Comparison of ENCODE assay signal across 11 cellular contexts in the genomic region with DNA sequence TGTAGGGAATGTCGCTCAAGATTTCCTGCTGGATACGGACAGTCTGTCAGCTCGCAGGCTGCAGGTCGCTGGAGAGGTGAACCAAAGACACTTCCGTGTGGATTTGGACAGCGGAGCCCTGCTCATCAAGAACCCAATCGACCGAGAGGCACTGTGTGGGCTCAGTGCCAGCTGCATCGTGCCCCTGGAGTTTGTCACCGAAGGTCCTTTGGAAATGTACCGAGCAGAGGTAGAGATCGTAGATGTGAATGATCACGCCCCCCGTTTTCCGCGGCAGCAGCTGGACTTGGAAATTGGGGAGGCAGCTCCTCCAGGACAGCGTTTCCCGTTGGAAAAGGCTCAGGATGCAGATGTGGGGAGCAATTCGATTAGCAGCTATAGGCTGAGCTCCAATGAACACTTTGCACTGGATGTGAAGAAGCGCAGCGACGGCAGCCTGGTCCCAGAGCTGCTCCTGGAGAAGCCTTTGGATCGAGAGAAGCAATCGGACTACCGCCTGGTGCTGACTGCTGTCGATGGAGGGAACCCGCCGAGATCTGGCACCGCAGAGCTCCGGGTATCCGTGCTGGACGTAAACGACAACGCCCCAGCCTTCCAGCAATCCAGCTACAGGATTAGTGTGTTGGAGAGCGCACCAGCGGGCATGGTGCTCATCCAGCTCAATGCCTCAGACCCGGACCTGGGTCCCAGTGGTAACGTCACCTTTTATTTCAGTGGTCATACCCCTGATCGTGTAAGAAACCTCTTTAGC. TPM values are rescaled to one million over a fixed set of nuclear protein-coding genes. Genes with fewer than 3 reads are reported as not detected.
DNase-seq lines count a peak whose midpoint lies in the region; ATAC-seq and TF ChIP-seq lines count a peak whose summit lies in the region.
"Had no signal": no experiment of that assay in that cellular context is flagged by ENCODE, and none has a peak within 500 bp of the region (broad histone marks: within the 10 kb centered on the region; RNA-seq: fewer than 3 reads in every experiment).

No MANE protein-coding gene starts in this region.

- TF ChIP-seq CTCF in cardiac muscle cell (IDR thresholded peaks at IDR 0.05; ENCODE audit: low read depth, low read length), result no peak
- no peak for TF ChIP-seq CTCF in lower lobe of right lung (IDR thresholded peaks at IDR 0.05)
- TF ChIP-seq CTCF in type B pancreatic cell (conservative IDR thresholded peaks at IDR 0.05), result no peak

- H3K27me3 Mint-ChIP-seq in type B pancreatic cell, result peaks cover 18% of the 10 kb centered on the region
- H3K27me3 Mint-ChIP-seq in activated T-helper 1 cell treated with anti-CD3 and anti-CD28 coated beads, Interleukin-12 subunit alpha, Interleukin-12 subunit beta, Interleukin-2, Interleukin-4 antibody, amounts not matched to agents 30 ng/mL and 10 ng/mL and 1 ng/mL, durations not matched to agents 14 hours and 24 hours and 36 hours (ENCODE audit: insufficient read depth), result peaks cover 47% of the 10 kb centered on the region

- H3K4me1 ChIP-seq in cardiac muscle cell (ENCODE audit: low read depth), result no peaks in the 10 kb centered on the region
- H3K4me1 ChIP-seq in lower lobe of right lung, result peaks cover 12% of the 10 kb centered on the region

- H3K27ac ChIP-seq in cardiac muscle cell (no peak overlapping the region), lower lobe of right lung (no peak overlapping the region)

- H3K36me3 Mint-ChIP-seq in type B pancreatic cell, result peaks cover 57% of the 10 kb centered on the region
- no peaks in the 10 kb centered on the region for H3K36me3 Mint-ChIP-seq in activated T-helper 1 cell treated with anti-CD3 and anti-CD28 coated beads, Interleukin-12 subunit alpha, Interleukin-12 subunit beta, Interleukin-2, Interleukin-4 antibody, amounts not matched to agents 30 ng/mL and 10 ng/mL and 1 ng/mL, durations not matched to agents 14 hours and 24 hours and 36 hours (ENCODE audit: low read depth)

- peak overlapping the region; percentile 82 for H3K4me3 Mint-ChIP-seq in type B pancreatic cell
- no peak overlapping the region for H3K4me3 Mint-ChIP-seq in activated T-helper 1 cell treated with anti-CD3 and anti-CD28 coated beads, Interleukin-12 subunit alpha, Interleukin-12 subunit beta, Interleukin-2, Interleukin-4 antibody, amounts not matched to agents 30 ng/mL and 10 ng/mL and 1 ng/mL, durations not matched to agents 14 hours and 24 hours and 36 hours
- H3K4me3 Mint-ChIP-seq: activated CD4-positive, alpha-beta T cell treated with anti-CD3 and anti-CD28 coated beads, Interleukin-2, amount 10 ng/mL, durations not matched to agents 7 days and 5 days had no signal

- H3K9me3 Mint-ChIP-seq in type B pancreatic cell, result peaks cover 5% of the 10 kb centered on the region
- H3K9me3 Mint-ChIP-seq in activated T-helper 1 cell treated with anti-CD3 and anti-CD28 coated beads, Interleukin-12 subunit alpha, Interleukin-12 subunit beta, Interleukin-2, Interleukin-4 antibody, amounts not matched to agents 30 ng/mL and 10 ng/mL and 1 ng/mL, durations not matched to agents 14 hours and 24 hours and 36 hours, result no peaks in the 10 kb centered on the region
- H3K9me3 Mint-ChIP-seq: activated CD4-positive, alpha-beta T cell treated with anti-CD3 and anti-CD28 coated beads, Interleukin-2, amount 10 ng/mL, durations not matched to agents 7 days and 5 days; effector memory CD8-positive, alpha-beta T cell had no signal

- ATAC-seq in left cardiac atrium (no peak), lower lobe of right lung (no peak), GM21381 (IDR thresholded peaks at IDR 0.05; ENCODE audit: unreplicated experiment) (no peak)
- ATAC-seq: effector memory CD8-positive, alpha-beta T cell had no signal

- intact Hi-C loops in left cardiac atrium (cut with DNase I) (no loop called here), lower lobe of right lung (cut with DNase I) (no loop called here)
- intact Hi-C loops in activated T-helper 1 cell treated with anti-CD3 and anti-CD28 coated beads, Interleukin-12 subunit alpha, Interleukin-12 subunit beta, Interleukin-2, Interleukin-4 antibody, amounts not matched to agents 30 ng/mL and 10 ng/mL and 1 ng/mL, durations not matched to agents 14 hours and 24 hours and 36 hours (cut with micrococcal nuclease), result no loop called here

- H3K4me1 Mint-ChIP-seq in type B pancreatic cell (ENCODE audit: unreplicated experiment), result peaks cover 20% of the 10 kb centered on the region
- no peaks in the 10 kb centered on the region for H3K4me1 Mint-ChIP-seq in activated T-helper 1 cell treated with anti-CD3 and anti-CD28 coated beads, Interleukin-12 subunit alpha, Interleukin-12 subunit beta, Interleukin-2, Interleukin-4 antibody, amounts not matched to agents 30 ng/mL and 10 ng/mL and 1 ng/mL, durations not matched to agents 14 hours and 24 hours and 36 hours (ENCODE audit: low read depth)
- H3K4me1 Mint-ChIP-seq: activated CD4-positive, alpha-beta T cell treated with anti-CD3 and anti-CD28 coated beads, Interleukin-2, amount 10 ng/mL, durations not matched to agents 7 days and 5 days had no signal

- H3K4me3 ChIP-seq in cardiac muscle cell (peak overlapping the region; percentile 60), lower lobe of right lung (peak overlapping the region; percentile 39)

- peak overlapping the region; percentile 13 for H3K27ac Mint-ChIP-seq in type B pancreatic cell
- no peak overlapping the region for H3K27ac Mint-ChIP-seq in activated T-helper 1 cell treated with anti-CD3 and anti-CD28 coated beads, Interleukin-12 subunit alpha, Interleukin-12 subunit beta, Interleukin-2, Interleukin-4 antibody, amounts not matched to agents 30 ng/mL and 10 ng/mL and 1 ng/mL, durations not matched to agents 14 hours and 24 hours and 36 hours
- H3K27ac Mint-ChIP-seq: activated CD4-positive, alpha-beta T cell treated with anti-CD3 and anti-CD28 coated beads, Interleukin-2, amount 10 ng/mL, durations not matched to agents 7 days and 5 days; effector memory CD8-positive, alpha-beta T cell had no signal

- H3K27me3 ChIP-seq in cardiac muscle cell (peaks cover 9% of the 10 kb centered on the region), lower lobe of right lung (ENCODE audit: low read depth) (peaks cover 14% of the 10 kb centered on the region)

- DNase-seq in cardiac muscle cell (ENCODE audit: low read depth in 1 of 2, low spot score in 1 of 2) (no peak), left cardiac atrium (no peak), cerebellar cortex (ENCODE audit: low spot score) (peak; percentile 52), lower lobe of right lung (no peak), type B pancreatic cell (ENCODE audit: extremely low spot score, unreplicated experiment) (no peak), mucosa of gallbladder (ENCODE audit: low spot score) (no peak)
- no peak for DNase-seq in activated T-helper 1 cell treated with anti-CD3 and anti-CD28 coated beads, Interleukin-12 subunit alpha, Interleukin-12 subunit beta, Interleukin-2, Interleukin-4 antibody, amounts not matched to agents 30 ng/mL and 10 ng/mL and 1 ng/mL, durations not matched to agents 14 hours and 24 hours and 36 hours (ENCODE audit: low spot score)
- DNase-seq: activated CD4-positive, alpha-beta T cell treated with anti-CD3 and anti-CD28 coated beads, Interleukin-2, amount 10 ng/mL, durations not matched to agents 7 days and 5 days; effector memory CD8-positive, alpha-beta T cell; stimulated activated naive CD4-positive, alpha-beta T cell had no signal

- H3K36me3 ChIP-seq in cardiac muscle cell (no peaks in the 10 kb centered on the region), lower lobe of right lung (peaks cover 6% of the 10 kb centered on the region)

- H3K9me3 ChIP-seq in cardiac muscle cell (ENCODE audit: low read depth) (no peaks in the 10 kb centered on the region), lower lobe of right lung (no peaks in the 10 kb centered on the region)

RNA-seq across cellular contexts. Expression of gene PCDHGC4, which starts 0.7 kb away (rescaled TPM):
- total RNA-seq in cardiac muscle cell (1.1 and 7.9 TPM in 2 replicates), left cardiac atrium (1 to 10 TPM; 1.4 to 1.7 TPM), lower lobe of right lung (1.5 TPM), type B pancreatic cell (ENCODE audit: low replicate concordance) (0.38 and 4.0 TPM in 2 replicates), mucosa of gallbladder (2.6 TPM)
- polyA plus RNA-seq in cardiac muscle cell, result 0.84 and 2.9 TPM in 2 replicates
- not detected in 2 replicates for total RNA-seq in activated T-helper 1 cell treated with anti-CD3 and anti-CD28 coated beads, Interleukin-12 subunit alpha, Interleukin-12 subunit beta, Interleukin-2, Interleukin-4 antibody, amounts not matched to agents 30 ng/mL and 10 ng/mL and 1 ng/mL, durations not matched to agents 14 hours and 24 hours and 36 hours
- total RNA-seq: activated CD4-positive, alpha-beta T cell treated with anti-CD3 and anti-CD28 coated beads, Interleukin-2, amount 10 ng/mL, durations not matched to agents 7 days and 5 days had no signal

RNA-seq across cellular contexts. Expression of gene PCDHGC5, which starts 3.4 kb away (rescaled TPM):
- 0.74 and 2.2 TPM in 2 replicates for total RNA-seq in cardiac muscle cell
- polyA plus RNA-seq in cardiac muscle cell, result not detected in 2 replicates
- total RNA-seq in left cardiac atrium, result 1 to 10 TPM in 1 of 2 donors, under 1 TPM in 1; 0.97 to 1.7 TPM
- total RNA-seq in lower lobe of right lung, result 1.8 TPM
- 0.45 and 1.9 TPM in 2 replicates for total RNA-seq in type B pancreatic cell (ENCODE audit: low replicate concordance)
- total RNA-seq in activated T-helper 1 cell treated with anti-CD3 and anti-CD28 coated beads, Interleukin-12 subunit alpha, Interleukin-12 subunit beta, Interleukin-2, Interleukin-4 antibody, amounts not matched to agents 30 ng/mL and 10 ng/mL and 1 ng/mL, durations not matched to agents 14 hours and 24 hours and 36 hours, result not detected in 2 replicates
- total RNA-seq in mucosa of gallbladder, result 2.0 TPM
- total RNA-seq: activated CD4-positive, alpha-beta T cell treated with anti-CD3 and anti-CD28 coated beads, Interleukin-2, amount 10 ng/mL, durations not matched to agents 7 days and 5 days had no signal

RNA-seq across cellular contexts. Expression of gene PCDHGC3, which starts 9.7 kb away (rescaled TPM):
- 23.6 and 29.9 TPM in 2 replicates for total RNA-seq in cardiac muscle cell
- polyA plus RNA-seq in cardiac muscle cell, result 23.0 and 29.8 TPM in 2 replicates
- total RNA-seq in left cardiac atrium, result 10 to 100 TPM; 33.7 to 39.1 TPM
- total RNA-seq in lower lobe of right lung, result 82.4 TPM
- 11.0 and 60.3 TPM in 2 replicates for total RNA-seq in type B pancreatic cell (ENCODE audit: low replicate concordance)
- 0.31 and 0.32 TPM in 2 replicates for total RNA-seq in activated T-helper 1 cell treated with anti-CD3 and anti-CD28 coated beads, Interleukin-12 subunit alpha, Interleukin-12 subunit beta, Interleukin-2, Interleukin-4 antibody, amounts not matched to agents 30 ng/mL and 10 ng/mL and 1 ng/mL, durations not matched to agents 14 hours and 24 hours and 36 hours
- 82.4 TPM for total RNA-seq in mucosa of gallbladder
- total RNA-seq: activated CD4-positive, alpha-beta T cell treated with anti-CD3 and anti-CD28 coated beads, Interleukin-2, amount 10 ng/mL, durations not matched to agents 7 days and 5 days had no signal

RNA-seq across cellular contexts. Expression of gene PCDHGA12, which starts 55.2 kb away (rescaled TPM):
- total RNA-seq in cardiac muscle cell (1.7 and 6.1 TPM in 2 replicates), left cardiac atrium (1 to 10 TPM; 4.5 to 6.5 TPM), lower lobe of right lung (5.9 TPM), type B pancreatic cell (ENCODE audit: low replicate concordance) (1.2 and 1.7 TPM in 2 replicates), mucosa of gallbladder (10.2 TPM)
- 0.45 and 0.52 TPM in 2 replicates for polyA plus RNA-seq in cardiac muscle cell
- 0.18 TPM in 1 of 2 replicates, not detected in the other for total RNA-seq in activated T-helper 1 cell treated with anti-CD3 and anti-CD28 coated beads, Interleukin-12 subunit alpha, Interleukin-12 subunit beta, Interleukin-2, Interleukin-4 antibody, amounts not matched to agents 30 ng/mL and 10 ng/mL and 1 ng/mL, durations not matched to agents 14 hours and 24 hours and 36 hours
- total RNA-seq: activated CD4-positive, alpha-beta T cell treated with anti-CD3 and anti-CD28 coated beads, Interleukin-2, amount 10 ng/mL, durations not matched to agents 7 days and 5 days had no signal
